Comparison of ENCODE assay signal across 23 cellular contexts in genomic region chr2:177881921-177882320, GRCh38.
"Had no signal": no experiment of that assay in that cellular context is flagged by ENCODE, and none has a peak within 500 bp of the region (broad histone marks: within the 10 kb centered on the region; RNA-seq: fewer than 3 reads in every experiment).

No MANE protein-coding gene starts in this region.

- ATAC-seq: esophagus mucosa; gastroesophageal sphincter; lower lobe of right lung; naive thymus-derived CD8-positive, alpha-beta T cell; stimulated activated effector memory CD8-positive, alpha-beta T cell treated with anti-CD3 and anti-CD28 coated beads, Interleukin-12 subunit alpha, Interleukin-12 subunit beta, amount 100 ng/mL, for 72 hours; stimulated activated naive CD8-positive, alpha-beta T cell treated with anti-CD3 and anti-CD28 coated beads, Interleukin-15, Interleukin-2, amounts not matched to agents 100 U/mL and 50 U/mL, for 24 hours had no signal

- H3K9me3 ChIP-seq: gastroesophageal sphincter, lower lobe of right lung, thoracic aorta, upper lobe of left lung had no signal

- H3K36me3 ChIP-seq: gastroesophageal sphincter, lower lobe of right lung, thoracic aorta, tibial nerve, upper lobe of left lung had no signal

- H3K4me3 ChIP-seq: gastroesophageal sphincter, lower lobe of right lung, thoracic aorta, tibial nerve, upper lobe of left lung had no signal

- H3K4me1 ChIP-seq: gastroesophageal sphincter, lower lobe of right lung, upper lobe of left lung had no signal

- H3K27ac ChIP-seq: epithelial cell of prostate, gastroesophageal sphincter, lower lobe of right lung, thoracic aorta, upper lobe of left lung had no signal

- DNase-seq: central memory CD4-positive, alpha-beta T cell; effector CD8-positive, alpha-beta T cell; endodermal cell; foreskin fibroblast; hypothalamus; immature natural killer cell; islet precursor cell; kidney glomerular epithelial cell; lower lobe of right lung; naive thymus-derived CD8-positive, alpha-beta T cell; nephron progenitor cell; nucleus accumbens; retina; stimulated activated CD4-positive, alpha-beta T cell treated with anti-CD3 and anti-CD28 coated beads, Interleukin-2, amount 100 ng/mL, for 24 hours; stimulated activated CD4-positive, alpha-beta T cell treated with anti-CD3 and anti-CD28 coated beads, Interleukin-4, amount 100 ng/mL, for 24 hours; stimulated activated naive CD8-positive, alpha-beta T cell treated with anti-CD3 and anti-CD28 coated beads, Interleukin-15, Interleukin-2, amounts not matched to agents 100 U/mL and 50 U/mL, for 24 hours; upper lobe of left lung had no signal

- H3K27me3 ChIP-seq: gastroesophageal sphincter, tibial nerve, upper lobe of left lung had no signal
